11 cellular contexts compared by ENCODE assay signal in the genomic region with DNA sequence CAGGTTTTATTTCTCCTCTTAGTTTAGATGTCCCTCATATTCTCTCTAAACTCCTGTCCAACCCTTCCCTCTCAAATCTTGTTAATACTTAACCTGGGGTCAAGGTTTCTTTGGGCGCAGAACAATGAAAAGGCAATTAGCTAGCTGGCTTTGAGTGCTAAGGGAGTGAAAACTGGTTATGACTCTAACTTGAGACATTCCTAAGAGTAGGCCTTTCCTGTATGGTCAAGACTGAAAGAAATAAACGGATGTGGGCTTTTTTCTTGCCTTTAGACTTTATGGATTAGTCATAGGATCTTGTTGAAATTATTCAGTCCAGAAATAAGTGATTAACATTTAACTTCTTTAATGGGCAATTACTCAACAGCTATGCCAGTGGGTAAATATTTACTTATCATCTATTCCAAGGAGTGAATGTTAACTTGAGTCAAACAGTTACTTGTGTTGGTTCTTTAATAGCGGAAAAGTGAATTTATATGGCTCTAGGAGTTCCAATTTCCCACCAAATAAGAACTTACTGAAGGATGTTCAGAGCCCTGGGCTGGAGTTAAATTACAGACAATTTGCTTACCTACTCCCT.
DNase-seq lines count a peak whose midpoint lies in the region; ATAC-seq, FAIRE-seq and TF ChIP-seq lines count a peak whose summit lies in the region.
"Had no signal": no experiment of that assay in that cellular context is flagged by ENCODE, and none has a peak within 500 bp of the region (broad histone marks: within the 10 kb centered on the region; RNA-seq: fewer than 3 reads in every experiment).

No MANE protein-coding gene starts in this region.

- H3K4me1 ChIP-seq in RWPE2 (ENCODE audit: insufficient read depth, poor library complexity, severe bottlenecking): peaks cover 27% of the 10 kb centered on the region
- H3K4me1 ChIP-seq in heart left ventricle: peaks cover 0 to 32% (median 9%) of the 10 kb centered on the region in 12 donors

- H3K36me3 ChIP-seq in RWPE2 (ENCODE audit: low read depth) (no peaks in the 10 kb centered on the region), heart left ventricle (no peaks in the 10 kb centered on the region)

- no peak for TF ChIP-seq POLR2A in heart left ventricle (IDR thresholded peaks at IDR 0.05)

- DNase-seq in ELR (ENCODE audit: low read depth) (peak; percentile 84), RWPE2 (ENCODE audit: low spot score) (no peak), kidney tubule cell (ENCODE audit: low spot score) (peak; percentile 98), D721Med (ENCODE audit: insufficient read length, low spot score) (no peak), NCI-H2196 (lab: John Stamatoyannopoulos, UW; ENCODE audit: unreplicated experiment) (no peak), heart left ventricle (no peak), DMS53 treated with DMSO at 0.1 percent for 48 hours (lab: John Stamatoyannopoulos, UW; ENCODE audit: unreplicated experiment) (no peak)
- DNase-seq: activated naive CD8-positive, alpha-beta T cell treated with anti-CD3 and anti-CD28 coated beads, Interleukin-2, amount 10 ng/mL, durations not matched to agents 7 days and 5 days; COR-L47; NCI-H774 had no signal

- FAIRE-seq in D721Med (lab: Jason Lieb, UNC): no peak

- H3K27ac ChIP-seq in RWPE2 (ENCODE audit: poor library complexity, severe bottlenecking) (peak overlapping the region; percentile 79), heart left ventricle (peak overlapping the region in 1 of 12 donors; percentile 43)

- H3K4me3 ChIP-seq in RWPE2 (ENCODE audit: severe bottlenecking) (no peak overlapping the region), heart left ventricle (no peak overlapping the region)

- intact Hi-C loops in heart left ventricle (cut with DNase I): loop anchor here in 7 of 10 donors (5.0 to 10.0 kb wide), 5 partner anchors 97 to 351 kb away; a partner anchor contains a TSS

- WGBS in heart left ventricle, 4 donors: 62 to 84% (median 72%) methylated on average over 3 of the region's 3 CpGs

- H3K27me3 ChIP-seq in RWPE2 (ENCODE audit: insufficient read depth, poor library complexity, severe bottlenecking) (no peaks in the 10 kb centered on the region), heart left ventricle (peaks cover 0 to 4% (median 0%) of the 10 kb centered on the region in 9 donors)

- ATAC-seq in HG02938 (IDR thresholded peaks at IDR 0.05; ENCODE audit: unreplicated experiment) (peak; percentile 78), RWPE2 (ENCODE audit: low read depth) (peak; percentile 83), heart left ventricle (no peak)

- H3K9me3 ChIP-seq in RWPE2 (ENCODE audit: severe bottlenecking) (no peaks in the 10 kb centered on the region), heart left ventricle (no peaks in the 10 kb centered on the region)

- no peak for TF ChIP-seq CTCF in RWPE2 (IDR thresholded peaks at IDR 0.05; ENCODE audit: poor library complexity, severe bottlenecking)
- no peak for TF ChIP-seq CTCF in D721Med (IDR thresholded peaks at IDR 0.05; ENCODE audit: insufficient read depth, missing control alignments)
- TF ChIP-seq CTCF in heart left ventricle (IDR thresholded peaks at IDR 0.05): no peak

Comparison
In these comparisons a context has a peak if more than half of its experiments do, and no peak if none do; other contexts are left out.
1. DNase-seq: peak in ELR (single experiment) and kidney tubule cell (single experiment); none in RWPE2 (single experiment), D721Med (single experiment), NCI-H2196 (single experiment), heart left ventricle (0 of 5) and DMS53 treated with DMSO at 0.1 percent for 48 hours (single experiment).
2. ATAC-seq: peak in HG02938 (single experiment) and RWPE2 (single experiment); none in heart left ventricle (0 of 4).